Comparison of ENCODE assay signal across 37 cellular contexts in genomic region chr2:85725451-85725850, GRCh38. TPM values are rescaled to one million over a fixed set of nuclear protein-coding genes. Genes with fewer than 3 reads are reported as not detected.
"Had no signal": no experiment of that assay in that cellular context is flagged by ENCODE, and none has a peak within 500 bp of the region (broad histone marks: within the 10 kb centered on the region; RNA-seq: fewer than 3 reads in every experiment).

No MANE protein-coding gene starts in this region.

- H3K9me3 ChIP-seq: adrenal gland, body of pancreas, esophagus muscularis mucosa, gastrocnemius medialis had no signal

- H3K4me3 Mint-ChIP-seq: activated CD4-positive, alpha-beta memory T cell treated with anti-CD3 and anti-CD28 coated beads for 36 hours; activated CD4-positive, alpha-beta T cell treated with anti-CD3 and anti-CD28 coated beads for 36 hours; activated CD4-positive, alpha-beta T cell treated with anti-CD3 and anti-CD28 coated beads, Interleukin-2, amount 10 ng/mL, durations not matched to agents 24 days and 14 days; activated CD8-positive, alpha-beta memory T cell treated with anti-CD3 and anti-CD28 coated beads, Interleukin-2, amount 10 ng/mL, durations not matched to agents 7 days and 5 days; activated CD8-positive, alpha-beta T cell treated with anti-CD3 and anti-CD28 coated beads, Interleukin-2, amount 10 ng/mL, durations not matched to agents 7 days and 5 days; activated naive CD4-positive, alpha-beta T cell treated with anti-CD3 and anti-CD28 coated beads for 36 hours; activated naive CD4-positive, alpha-beta T cell treated with anti-CD3 and anti-CD28 coated beads, Interleukin-2, amount 50 U/mL, for 24 hours; activated naive CD8-positive, alpha-beta T cell treated with anti-CD3 and anti-CD28 coated beads for 36 hours; activated naive CD8-positive, alpha-beta T cell treated with anti-CD3 and anti-CD28 coated beads, Interleukin-2, amount 50 U/mL, for 24 hours; activated T-helper 1 cell treated with anti-CD3 and anti-CD28 coated beads, Interleukin-12 subunit alpha, Interleukin-12 subunit beta, Interleukin-2, Interleukin-4 antibody, amounts not matched to agents 30 ng/mL and 10 ng/mL and 1 ng/mL, durations not matched to agents 14 hours and 24 hours and 36 hours; effector memory CD8-positive, alpha-beta T cell; T-cell; T-helper 1 cell treated with Interleukin-12 subunit alpha and Interleukin-12 subunit beta and Interleukin-4 antibody, amounts not matched to agents 30 μg/mL and 1 μg/mL, for 36 hours; T-helper 2 cell treated with Interferon-gamma antibody and Interleukin-4, amounts not matched to agents 5 μg/mL and 100 μg/mL, for 36 hours had no signal

- H3K27ac ChIP-seq: body of pancreas, esophagus muscularis mucosa, foreskin keratinocyte had no signal

- H3K27me3 ChIP-seq: adrenal gland, body of pancreas, esophagus muscularis mucosa, gastrocnemius medialis had no signal

- FAIRE-seq: colon had no signal

- H3K9me3 Mint-ChIP-seq: activated naive CD4-positive, alpha-beta T cell treated with anti-CD3 and anti-CD28 coated beads, Interleukin-2, amount 50 U/mL, for 24 hours; activated naive CD8-positive, alpha-beta T cell treated with anti-CD3 and anti-CD28 coated beads for 36 hours; activated naive CD8-positive, alpha-beta T cell treated with anti-CD3 and anti-CD28 coated beads, Interleukin-2, amount 50 U/mL, for 24 hours; activated T-helper 2 cell treated with anti-CD3 and anti-CD28 coated beads, Interferon-gamma antibody, Interleukin-2, Interleukin-4, amounts not matched to agents 10 μg/mL and 5 μg/mL and 100 μg/mL, durations not matched to agents 14 hours and 24 hours and 36 hours; effector memory CD8-positive, alpha-beta T cell had no signal

- DNase-seq: activated CD4-positive, alpha-beta memory T cell treated with anti-CD3 and anti-CD28 coated beads for 36 hours; activated CD4-positive, alpha-beta T cell treated with anti-CD3 and anti-CD28 coated beads for 36 hours; activated CD4-positive, alpha-beta T cell treated with anti-CD3 and anti-CD28 coated beads, Interleukin-2, amount 10 ng/mL, durations not matched to agents 24 days and 14 days; activated CD4-positive, CD25-positive, alpha-beta regulatory T cell; activated CD4-positive, CD25-positive, alpha-beta regulatory T cell treated with anti-CD3 and anti-CD28 coated beads, Interleukin-2, amount 50 U/mL, for 72 hours; activated CD8-positive, alpha-beta memory T cell treated with anti-CD3 and anti-CD28 coated beads, Interleukin-2, amount 10 ng/mL, durations not matched to agents 7 days and 5 days; activated CD8-positive, alpha-beta memory T cell treated with anti-CD3 and anti-CD28 coated beads, Interleukin-2, amount 50 U/mL, for 4 hours; activated CD8-positive, alpha-beta T cell treated with anti-CD3 and anti-CD28 coated beads, Interleukin-2, amount 10 ng/mL, durations not matched to agents 7 days and 5 days; activated effector memory CD4-positive, alpha-beta T cell treated with anti-CD3 and anti-CD28 coated beads, Interleukin-2, amount 50 U/mL, for 16 hours; activated naive CD4-positive, alpha-beta T cell treated with anti-CD3 and anti-CD28 coated beads for 36 hours; activated naive CD8-positive, alpha-beta T cell treated with anti-CD3 and anti-CD28 coated beads for 36 hours; activated naive CD8-positive, alpha-beta T cell treated with anti-CD3 and anti-CD28 coated beads, Interleukin-2, amount 50 U/mL, for 24 hours; activated T-cell treated with anti-CD3 and anti-CD28 coated beads, Interleukin-2, amount 50 U/mL, for 1 hour; activated T-cell treated with anti-CD3 and anti-CD28 coated beads, Interleukin-2, amount 50 U/mL, for 48 hours; adrenal gland; amygdala; aorta; body of pancreas; caudate nucleus; cortex of kidney; dermis blood vessel endothelial cell; effector CD4-positive, alpha-beta T cell; effector memory CD8-positive, alpha-beta T cell; erythroblast; foreskin keratinocyte; T-cell; T1000 had no signal

- H3K36me3 ChIP-seq: adrenal gland, esophagus muscularis mucosa, gastrocnemius medialis had no signal

- H3K4me3 ChIP-seq: adrenal gland, body of pancreas, esophagus muscularis mucosa, gastrocnemius medialis had no signal

- H3K36me3 Mint-ChIP-seq: activated CD4-positive, alpha-beta memory T cell treated with anti-CD3 and anti-CD28 coated beads for 36 hours; activated CD8-positive, alpha-beta memory T cell treated with anti-CD3 and anti-CD28 coated beads, Interleukin-2, amount 10 ng/mL, durations not matched to agents 7 days and 5 days; activated naive CD4-positive, alpha-beta T cell treated with anti-CD3 and anti-CD28 coated beads, Interleukin-2, amount 50 U/mL, for 24 hours; activated naive CD8-positive, alpha-beta T cell treated with anti-CD3 and anti-CD28 coated beads for 36 hours had no signal

- H3K27ac Mint-ChIP-seq: activated CD4-positive, alpha-beta memory T cell treated with anti-CD3 and anti-CD28 coated beads for 36 hours; activated CD4-positive, alpha-beta T cell treated with anti-CD3 and anti-CD28 coated beads for 36 hours; activated CD4-positive, alpha-beta T cell treated with anti-CD3 and anti-CD28 coated beads, Interleukin-2, amount 10 ng/mL, durations not matched to agents 24 days and 14 days; activated CD8-positive, alpha-beta memory T cell treated with anti-CD3 and anti-CD28 coated beads, Interleukin-2, amount 10 ng/mL, durations not matched to agents 7 days and 5 days; activated CD8-positive, alpha-beta T cell treated with anti-CD3 and anti-CD28 coated beads, Interleukin-2, amount 10 ng/mL, durations not matched to agents 7 days and 5 days; activated naive CD4-positive, alpha-beta T cell treated with anti-CD3 and anti-CD28 coated beads for 36 hours; activated naive CD4-positive, alpha-beta T cell treated with anti-CD3 and anti-CD28 coated beads, Interleukin-2, amount 50 U/mL, for 24 hours; activated naive CD8-positive, alpha-beta T cell treated with anti-CD3 and anti-CD28 coated beads for 36 hours; activated naive CD8-positive, alpha-beta T cell treated with anti-CD3 and anti-CD28 coated beads, Interleukin-2, amount 50 U/mL, for 24 hours; activated T-helper 1 cell treated with anti-CD3 and anti-CD28 coated beads, Interleukin-12 subunit alpha, Interleukin-12 subunit beta, Interleukin-2, Interleukin-4 antibody, amounts not matched to agents 30 ng/mL and 10 ng/mL and 1 ng/mL, durations not matched to agents 14 hours and 24 hours and 36 hours; activated T-helper 2 cell treated with anti-CD3 and anti-CD28 coated beads, Interferon-gamma antibody, Interleukin-2, Interleukin-4, amounts not matched to agents 10 μg/mL and 5 μg/mL and 100 μg/mL, durations not matched to agents 14 hours and 24 hours and 36 hours; T-cell; T-helper 1 cell treated with Interleukin-12 subunit alpha and Interleukin-12 subunit beta and Interleukin-4 antibody, amounts not matched to agents 30 μg/mL and 1 μg/mL, for 36 hours; T-helper 2 cell treated with Interferon-gamma antibody and Interleukin-4, amounts not matched to agents 5 μg/mL and 100 μg/mL, for 36 hours had no signal

- H3K4me1 Mint-ChIP-seq: activated CD4-positive, alpha-beta T cell treated with anti-CD3 and anti-CD28 coated beads for 36 hours; activated naive CD4-positive, alpha-beta T cell treated with anti-CD3 and anti-CD28 coated beads, Interleukin-2, amount 50 U/mL, for 24 hours had no signal

- H3K27me3 Mint-ChIP-seq: activated naive CD4-positive, alpha-beta T cell treated with anti-CD3 and anti-CD28 coated beads, Interleukin-2, amount 50 U/mL, for 24 hours had no signal

- H3K4me1 ChIP-seq: foreskin keratinocyte had no signal

- ATAC-seq: activated CD4-positive, alpha-beta T cell treated with anti-CD3 and anti-CD28 coated beads for 36 hours; activated CD8-positive, alpha-beta memory T cell treated with anti-CD3 and anti-CD28 coated beads, Interleukin-2, amount 10 ng/mL, durations not matched to agents 7 days and 5 days; activated CD8-positive, alpha-beta T cell treated with anti-CD3 and anti-CD28 coated beads, Interleukin-2, amount 10 ng/mL, durations not matched to agents 7 days and 5 days; activated naive CD8-positive, alpha-beta T cell treated with anti-CD3 and anti-CD28 coated beads, Interleukin-2, amount 50 U/mL, for 24 hours; body of pancreas; effector memory CD8-positive, alpha-beta T cell; foreskin keratinocyte; gastrocnemius medialis; T-cell had no signal

RNA-seq across cellular contexts. Expression of gene ATOH8, which starts 28.3 kb away (rescaled TPM):
- total RNA-seq: activated CD4-positive, alpha-beta memory T cell treated with anti-CD3 and anti-CD28 coated beads for 36 hours; activated CD4-positive, alpha-beta T cell treated with anti-CD3 and anti-CD28 coated beads for 36 hours; activated CD8-positive, alpha-beta memory T cell treated with anti-CD3 and anti-CD28 coated beads for 36 hours; activated naive CD4-positive, alpha-beta T cell treated with anti-CD3 and anti-CD28 coated beads for 36 hours; activated naive CD8-positive, alpha-beta T cell treated with anti-CD3 and anti-CD28 coated beads for 36 hours; foreskin keratinocyte had no signal
- polyA plus RNA-seq: foreskin keratinocyte had no signal

RNA-seq across cellular contexts. Expression of gene GNLY, which starts 31.3 kb away (rescaled TPM):
- total RNA-seq: chondrocyte, dermis blood vessel endothelial cell, foreskin keratinocyte had no signal
- polyA plus RNA-seq: foreskin keratinocyte had no signal

RNA-seq across cellular contexts. Expression of gene SFTPB, which starts 57.5 kb away (rescaled TPM):
- total RNA-seq: activated CD4-positive, alpha-beta memory T cell treated with anti-CD3 and anti-CD28 coated beads for 36 hours; activated CD4-positive, alpha-beta T cell treated with anti-CD3 and anti-CD28 coated beads for 36 hours; activated CD4-positive, alpha-beta T cell treated with anti-CD3 and anti-CD28 coated beads, Interleukin-2, amount 10 ng/mL, durations not matched to agents 24 days and 14 days; activated CD8-positive, alpha-beta memory T cell treated with anti-CD3 and anti-CD28 coated beads for 36 hours; activated CD8-positive, alpha-beta memory T cell treated with anti-CD3 and anti-CD28 coated beads, Interleukin-2, amount 10 ng/mL, durations not matched to agents 7 days and 5 days; activated CD8-positive, alpha-beta T cell treated with anti-CD3 and anti-CD28 coated beads, Interleukin-2, amount 10 ng/mL, durations not matched to agents 7 days and 5 days; activated naive CD4-positive, alpha-beta T cell treated with anti-CD3 and anti-CD28 coated beads for 36 hours; activated naive CD8-positive, alpha-beta T cell treated with anti-CD3 and anti-CD28 coated beads for 36 hours; activated T-helper 1 cell treated with anti-CD3 and anti-CD28 coated beads, Interleukin-12 subunit alpha, Interleukin-12 subunit beta, Interleukin-2, Interleukin-4 antibody, amounts not matched to agents 30 ng/mL and 10 ng/mL and 1 ng/mL, durations not matched to agents 14 hours and 24 hours and 36 hours; activated T-helper 2 cell treated with anti-CD3 and anti-CD28 coated beads, Interferon-gamma antibody, Interleukin-2, Interleukin-4, amounts not matched to agents 10 μg/mL and 5 μg/mL and 100 μg/mL, durations not matched to agents 14 hours and 24 hours and 36 hours; body of pancreas; chondrocyte; dermis blood vessel endothelial cell; foreskin keratinocyte; gastrocnemius medialis had no signal
- polyA plus RNA-seq: foreskin keratinocyte had no signal
